ENCODE assay signal across 13 cellular contexts in genomic region chr3:45992133-45992729, GRCh38. TPM values are rescaled to one million over a fixed set of nuclear protein-coding genes. Genes with fewer than 3 reads are reported as not detected.
DNase-seq lines count a peak whose midpoint lies in the region; TF ChIP-seq lines count a peak whose summit lies in the region.
"Had no signal": no experiment of that assay in that cellular context is flagged by ENCODE, and none has a peak within 500 bp of the region (broad histone marks: within the 10 kb centered on the region; RNA-seq: fewer than 3 reads in every experiment).

No MANE protein-coding gene starts in this region.

- no peak for TF ChIP-seq CTCF in breast epithelium (IDR thresholded peaks at IDR 0.05)

- peaks cover 73% of the 10 kb centered on the region for H3K4me1 ChIP-seq in stomach smooth muscle (ENCODE audit: control insufficient read depth, insufficient read depth, low read length)
- H3K4me1 ChIP-seq in breast epithelium: peaks cover 11 to 32% of the 10 kb centered on the region in 2 donors

- peaks cover 4% of the 10 kb centered on the region for H3K9me3 Mint-ChIP-seq in activated CD4-positive, alpha-beta memory T cell treated with anti-CD3 and anti-CD28 coated beads, Interleukin-2, amount 10 ng/mL, durations not matched to agents 7 days and 5 days

- H3K9ac ChIP-seq in stomach smooth muscle (ENCODE audit: low read length in 2 of 2): no peak overlapping the region

- H3K36me3 Mint-ChIP-seq in activated CD4-positive, alpha-beta memory T cell treated with anti-CD3 and anti-CD28 coated beads, Interleukin-2, amount 10 ng/mL, durations not matched to agents 7 days and 5 days (ENCODE audit: low read depth): peaks cover 56% of the 10 kb centered on the region

- H3K27ac Mint-ChIP-seq in activated CD4-positive, alpha-beta memory T cell treated with anti-CD3 and anti-CD28 coated beads, Interleukin-2, amount 10 ng/mL, durations not matched to agents 7 days and 5 days: peak overlapping the region; percentile 90

- H3K4me1 Mint-ChIP-seq in activated CD4-positive, alpha-beta memory T cell treated with anti-CD3 and anti-CD28 coated beads, Interleukin-2, amount 10 ng/mL, durations not matched to agents 7 days and 5 days: peaks cover 74% of the 10 kb centered on the region

- intact Hi-C loops in breast epithelium (cut with DNase I; ENCODE audit: low total_unique reads): no loop called here

- POLR2A ChIA-PET in activated CD4-positive, alpha-beta memory T cell treated with anti-CD3 and anti-CD28 coated beads, Interleukin-2, amount 10 ng/mL, durations not matched to agents 7 days and 5 days (lab: Charles Lee): interaction anchor here (1.0 to 10.6 kb wide), 8 partner anchors 13 to 76 kb away, joined by 3 to 177 read pairs (median 42); partner anchors contain the start of gene CXCR6

- CTCF ChIA-PET in activated CD4-positive, alpha-beta memory T cell treated with anti-CD3 and anti-CD28 coated beads, Interleukin-2, amount 10 ng/mL, durations not matched to agents 7 days and 5 days (lab: Charles Lee): interaction anchor here (1.1 to 2.9 kb wide), 4 partner anchors 10 to 85 kb away, joined by 3 to 13 read pairs (median 6); no protein-coding TSS in a partner anchor

- H3K36me3 ChIP-seq in stomach smooth muscle (ENCODE audit: control insufficient read depth in 2 of 2, insufficient read depth in 2 of 2, low read length in 2 of 2) (no peaks in the 10 kb centered on the region), breast epithelium (no peaks in the 10 kb centered on the region)
- H3K36me3 ChIP-seq: cardiac muscle cell had no signal

- DNase-seq in NOMO-1 treated with DMSO at 0.1 percent for 48 hours (lab: John Stamatoyannopoulos, UW; ENCODE audit: unreplicated experiment) (peak; percentile 49), NOMO-1 treated with dmso at 0.1 percent for 144 hours (lab: John Stamatoyannopoulos, UW; ENCODE audit: unreplicated experiment) (no peak), iPS-NIHi11 (ENCODE audit: low spot score) (peak; percentile 28), hepatic stellate cell (ENCODE audit: low spot score) (no peak), breast epithelium (ENCODE audit: low spot score in 2 of 2) (no peak), NCI-H187 (lab: John Stamatoyannopoulos, UW) (no peak)
- DNase-seq in activated CD4-positive, alpha-beta memory T cell treated with anti-CD3 and anti-CD28 coated beads, Interleukin-2, amount 10 ng/mL, durations not matched to agents 7 days and 5 days: peak; percentile 24
- DNase-seq: NCI-H510A treated with DMSO at 0.1 percent for 48 hours, SW 1271 had no signal

- peaks cover 2% of the 10 kb centered on the region for H3K27me3 Mint-ChIP-seq in activated CD4-positive, alpha-beta memory T cell treated with anti-CD3 and anti-CD28 coated beads, Interleukin-2, amount 10 ng/mL, durations not matched to agents 7 days and 5 days

- H3K27me3 ChIP-seq in stomach smooth muscle (ENCODE audit: control insufficient read depth in 1 of 2, insufficient read depth in 2 of 2, low read length in 2 of 2) (no peaks in the 10 kb centered on the region), breast epithelium (no peaks in the 10 kb centered on the region)
- H3K27me3 ChIP-seq: cardiac muscle cell had no signal

- H3K27ac ChIP-seq in stomach smooth muscle (ENCODE audit: low read length) (peak overlapping the region; percentile 67), breast epithelium (peak overlapping the region in 1 of 2 donors; percentile 29)
- H3K27ac ChIP-seq: 22Rv1, cardiac muscle cell had no signal

- peak overlapping the region in 1 of 2 donors; percentile 44 for H3K4me3 ChIP-seq in stomach smooth muscle (ENCODE audit: low read length in 2 of 2)
- no peak overlapping the region for H3K4me3 ChIP-seq in breast epithelium
- H3K4me3 ChIP-seq: cardiac muscle cell had no signal

- H3K9me3 ChIP-seq in stomach smooth muscle (ENCODE audit: control insufficient read depth in 2 of 2, low read length in 2 of 2) (no peaks in the 10 kb centered on the region), breast epithelium (no peaks in the 10 kb centered on the region)

- TF ChIP-seq POLR2A in breast epithelium (IDR thresholded peaks at IDR 0.05): no peak

- H3K4me3 Mint-ChIP-seq in activated CD4-positive, alpha-beta memory T cell treated with anti-CD3 and anti-CD28 coated beads, Interleukin-2, amount 10 ng/mL, durations not matched to agents 7 days and 5 days: no peak overlapping the region

RNA-seq across cellular contexts. Expression of gene FYCO1, which starts 3.4 kb away (rescaled TPM):
- 10 to 100 TPM; 21.7 to 22.6 TPM for total RNA-seq in activated CD4-positive, alpha-beta memory T cell treated with anti-CD3 and anti-CD28 coated beads, Interleukin-2, amount 10 ng/mL, durations not matched to agents 7 days and 5 days
- total RNA-seq in breast epithelium: 10 to 100 TPM; 40.7 to 48.2 (median 44.6) TPM

RNA-seq across cellular contexts. Expression of gene XCR1, which starts 35.1 kb away (rescaled TPM):
- total RNA-seq in activated CD4-positive, alpha-beta memory T cell treated with anti-CD3 and anti-CD28 coated beads, Interleukin-2, amount 10 ng/mL, durations not matched to agents 7 days and 5 days: not detected
- under 1 TPM; under 0.01 TPM for total RNA-seq in breast epithelium
- total RNA-seq: cardiac muscle cell, fibroblast of villous mesenchyme had no signal

RNA-seq across cellular contexts. Expression of gene CXCR6, which starts 49.0 kb away (rescaled TPM):
- total RNA-seq in activated CD4-positive, alpha-beta memory T cell treated with anti-CD3 and anti-CD28 coated beads, Interleukin-2, amount 10 ng/mL, durations not matched to agents 7 days and 5 days: 10 to 100 TPM; 53.8 to 58.8 TPM
- total RNA-seq in breast epithelium: 1 to 10 TPM in 2 of 3 donors, under 1 TPM in 1; 0.64 to 4.5 (median 4.3) TPM
- total RNA-seq: cardiac muscle cell had no signal

Comparison
In these comparisons a context has a peak if more than half of its experiments do, and no peak if none do; other contexts are left out.
1. DNase-seq: peak in NOMO-1 treated with DMSO at 0.1 percent for 48 hours (single experiment), activated CD4-positive, alpha-beta memory T cell treated with anti-CD3 and anti-CD28 coated beads, Interleukin-2, amount 10 ng/mL, durations not matched to agents 7 days and 5 days (single experiment) and iPS-NIHi11 (single experiment); none in NOMO-1 treated with dmso at 0.1 percent for 144 hours (single experiment), hepatic stellate cell (single experiment), breast epithelium (0 of 2) and NCI-H187 (0 of 2).
2. RNA of gene CXCR6, which starts 49.0 kb away (total RNA-seq): 53.8 to 58.8 TPM in activated CD4-positive, alpha-beta memory T cell treated with anti-CD3 and anti-CD28 coated beads, Interleukin-2, amount 10 ng/mL, durations not matched to agents 7 days and 5 days; 0.64 to 4.5 TPM in breast epithelium; every median in the first group is over 4 times any median in the second.